In the genomic region with DNA sequence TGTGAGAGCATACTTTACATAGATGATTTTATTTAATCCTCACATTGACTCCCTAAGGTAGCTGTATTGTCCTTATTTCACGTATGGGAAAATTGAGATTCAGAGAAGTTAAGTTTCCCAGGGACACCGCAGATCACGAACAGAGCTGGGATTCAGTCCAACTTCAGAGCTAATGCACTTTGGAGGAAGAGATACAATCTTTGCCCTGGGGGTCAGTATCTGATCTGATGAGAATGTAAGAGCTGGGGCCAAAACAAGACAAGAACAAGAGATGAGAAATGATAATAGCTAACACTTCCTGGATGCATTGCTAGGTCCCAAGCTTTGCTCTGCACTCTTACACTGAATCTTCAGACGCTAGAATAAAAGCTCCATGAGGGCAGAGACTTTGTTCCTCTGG, we compare ENCODE assay signal across 29 cellular contexts.
"Had no signal": no experiment of that assay in that cellular context is flagged by ENCODE, and none has a peak within 500 bp of the region (broad histone marks: within the 10 kb centered on the region; RNA-seq: fewer than 3 reads in every experiment).

No MANE protein-coding gene starts in this region.

- H3K27me3 ChIP-seq: breast epithelium, esophagus muscularis mucosa, foreskin keratinocyte, neutrophil, sigmoid colon, stomach, thyroid gland, upper lobe of right lung had no signal

- H3K9me3 ChIP-seq: breast epithelium, esophagus muscularis mucosa, neutrophil, sigmoid colon, stomach, thyroid gland, upper lobe of right lung had no signal

- H3K27ac Mint-ChIP-seq: activated CD4-positive, alpha-beta memory T cell treated with anti-CD3 and anti-CD28 coated beads, Interleukin-2, amount 10 ng/mL, durations not matched to agents 7 days and 5 days; activated CD4-positive, alpha-beta T cell treated with anti-CD3 and anti-CD28 coated beads, Interleukin-2, amount 10 ng/mL, durations not matched to agents 7 days and 5 days; nephron; progenitor cell of endocrine pancreas; T-helper 1 cell treated with Interleukin-12 subunit alpha and Interleukin-12 subunit beta and Interleukin-4 antibody, amounts not matched to agents 30 μg/mL and 1 μg/mL, for 36 hours had no signal

- H3K27me3 Mint-ChIP-seq: activated CD4-positive, alpha-beta memory T cell treated with anti-CD3 and anti-CD28 coated beads, Interleukin-2, amount 10 ng/mL, durations not matched to agents 7 days and 5 days; activated CD4-positive, alpha-beta T cell treated with anti-CD3 and anti-CD28 coated beads, Interleukin-2, amount 10 ng/mL, durations not matched to agents 7 days and 5 days; activated naive CD8-positive, alpha-beta T cell treated with anti-CD3 and anti-CD28 coated beads, Interleukin-2, amount 50 U/mL, for 24 hours; activated T-cell treated with anti-CD3 and anti-CD28 coated beads, Interleukin-2, amount 50 U/mL, for 24 hours; progenitor cell of endocrine pancreas; stimulated activated naive B cell treated with anti-CD40 and anti-IgM and Interleukin-4, amounts not matched to agents 10 μg/mL and 1 μg/mL and 100 μg/mL, for 72 hours had no signal

- H3K27ac ChIP-seq: breast epithelium, esophagus muscularis mucosa, foreskin keratinocyte, neutrophil, sigmoid colon, stomach, thyroid gland, upper lobe of right lung had no signal

- H3K4me3 ChIP-seq: breast epithelium, esophagus muscularis mucosa, sigmoid colon, stomach, thyroid gland, upper lobe of right lung had no signal

- DNase-seq: activated CD4-positive, alpha-beta memory T cell treated with anti-CD3 and anti-CD28 coated beads, Interleukin-2, amount 10 ng/mL, durations not matched to agents 7 days and 5 days; activated CD4-positive, alpha-beta T cell treated with anti-CD3 and anti-CD28 coated beads, Interleukin-2, amount 10 ng/mL, durations not matched to agents 7 days and 5 days; activated CD4-positive, CD25-positive, alpha-beta regulatory T cell treated with anti-CD3 and anti-CD28 coated beads, Interleukin-2, amount 50 U/mL, for 72 hours; activated gamma-delta T cell; activated naive CD4-positive, alpha-beta T cell treated with anti-CD3 and anti-CD28 coated beads, Interleukin-2, amount 50 U/mL, for 16 hours; activated naive CD8-positive, alpha-beta T cell treated with anti-CD3 and anti-CD28 coated beads, Interleukin-2, amount 50 U/mL, for 24 hours; activated T-cell treated with anti-CD3 and anti-CD28 coated beads, Interleukin-2, amount 50 U/mL, for 24 hours; central memory CD4-positive, alpha-beta T cell; foreskin keratinocyte; glutamatergic neuron; left ventricle myocardium superior; mammary epithelial cell; sigmoid colon; small intestine; stimulated activated CD4-positive, alpha-beta T cell treated with anti-CD3 and anti-CD28 coated beads, Interleukin-1b, Interleukin-23, amount 100 ng/mL, for 48 hours; stimulated activated CD4-positive, alpha-beta T cell treated with anti-CD3 and anti-CD28 coated beads, Interleukin-4, amount 100 ng/mL, for 4 hours; stimulated activated CD8-positive, alpha-beta memory T cell treated with anti-CD3 and anti-CD28 coated beads, Interleukin-4, amount 100 ng/mL, for 48 hours; stimulated activated naive B cell treated with anti-CD40 and anti-IgM and Interleukin-4, amounts not matched to agents 10 μg/mL and 1 μg/mL and 100 μg/mL, for 72 hours; stomach; SW 1271; T-helper 9 cell; thyroid gland; upper lobe of right lung had no signal

- H3K4me1 ChIP-seq: foreskin keratinocyte had no signal

- H3K9me3 Mint-ChIP-seq: activated CD4-positive, alpha-beta memory T cell treated with anti-CD3 and anti-CD28 coated beads, Interleukin-2, amount 10 ng/mL, durations not matched to agents 7 days and 5 days; activated CD4-positive, alpha-beta T cell treated with anti-CD3 and anti-CD28 coated beads, Interleukin-2, amount 10 ng/mL, durations not matched to agents 7 days and 5 days; activated naive CD8-positive, alpha-beta T cell treated with anti-CD3 and anti-CD28 coated beads, Interleukin-2, amount 50 U/mL, for 24 hours; activated T-cell treated with anti-CD3 and anti-CD28 coated beads, Interleukin-2, amount 50 U/mL, for 24 hours; nephron; stimulated activated naive B cell treated with anti-CD40 and anti-IgM and Interleukin-4, amounts not matched to agents 10 μg/mL and 1 μg/mL and 100 μg/mL, for 72 hours; T-helper 1 cell treated with Interleukin-12 subunit alpha and Interleukin-12 subunit beta and Interleukin-4 antibody, amounts not matched to agents 30 μg/mL and 1 μg/mL, for 36 hours had no signal

- ATAC-seq: activated naive CD8-positive, alpha-beta T cell treated with anti-CD3 and anti-CD28 coated beads, Interleukin-2, amount 50 U/mL, for 24 hours; foreskin keratinocyte; left ventricle myocardium superior; stimulated activated naive B cell treated with anti-CD40 and anti-IgM and Interleukin-4, amounts not matched to agents 10 μg/mL and 1 μg/mL and 100 μg/mL, for 72 hours; upper lobe of right lung had no signal

- H3K4me3 Mint-ChIP-seq: activated CD4-positive, alpha-beta memory T cell treated with anti-CD3 and anti-CD28 coated beads, Interleukin-2, amount 10 ng/mL, durations not matched to agents 7 days and 5 days; activated CD4-positive, alpha-beta T cell treated with anti-CD3 and anti-CD28 coated beads, Interleukin-2, amount 10 ng/mL, durations not matched to agents 7 days and 5 days; activated naive CD8-positive, alpha-beta T cell treated with anti-CD3 and anti-CD28 coated beads, Interleukin-2, amount 50 U/mL, for 24 hours; activated T-cell treated with anti-CD3 and anti-CD28 coated beads, Interleukin-2, amount 50 U/mL, for 24 hours; nephron; stimulated activated naive B cell treated with anti-CD40 and anti-IgM and Interleukin-4, amounts not matched to agents 10 μg/mL and 1 μg/mL and 100 μg/mL, for 72 hours; T-helper 1 cell treated with Interleukin-12 subunit alpha and Interleukin-12 subunit beta and Interleukin-4 antibody, amounts not matched to agents 30 μg/mL and 1 μg/mL, for 36 hours had no signal
